In the genomic region with DNA sequence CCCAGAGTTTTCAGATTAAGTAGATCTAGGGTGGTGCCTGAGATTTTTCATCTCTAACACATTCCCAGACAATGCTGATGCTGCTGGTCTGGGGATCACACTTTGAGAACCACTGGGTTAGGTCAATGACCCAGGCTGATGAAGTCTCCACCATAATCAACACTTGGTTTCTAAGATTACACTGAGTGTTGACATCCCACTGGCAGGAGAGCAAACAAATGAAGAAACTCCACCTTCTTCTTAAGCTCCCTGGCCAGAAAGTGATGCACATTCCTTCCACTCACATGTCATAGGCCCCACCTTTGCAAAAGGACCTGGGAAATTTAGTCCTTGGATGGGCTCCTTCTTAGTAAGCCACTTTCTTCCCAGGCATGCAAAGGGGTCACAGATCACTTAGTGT, we compare ENCODE assay signal across 25 cellular contexts.
"Had no signal": no experiment of that assay in that cellular context is flagged by ENCODE, and none has a peak within 500 bp of the region (broad histone marks: within the 10 kb centered on the region; RNA-seq: fewer than 3 reads in every experiment).

No MANE protein-coding gene starts in this region.

- H3K36me3 ChIP-seq: gastroesophageal sphincter, heart left ventricle, left lung, ovary, spleen, tibial artery, upper lobe of right lung, vagina had no signal

- H3K4me1 ChIP-seq: testis, upper lobe of right lung, vagina had no signal

- H3K9me3 ChIP-seq: gastroesophageal sphincter, heart left ventricle, left lung, ovary, spleen, testis, tibial artery, upper lobe of right lung, vagina had no signal

- H3K27me3 ChIP-seq: gastroesophageal sphincter, hepatocyte, left lung, ovary, spleen, testis, tibial artery, upper lobe of right lung, vagina had no signal

- ATAC-seq: esophagus mucosa; gastroesophageal sphincter; heart left ventricle; left lung; natural killer cell; stimulated activated memory B cell treated with anti-CD40 and anti-IgM and Interleukin-4, amounts not matched to agents 10 μg/mL and 1 μg/mL and 100 μg/mL, for 72 hours; stimulated activated naive CD8-positive, alpha-beta T cell treated with anti-CD3 and anti-CD28 coated beads, Interleukin-15, Interleukin-2, amounts not matched to agents 100 U/mL and 50 U/mL, for 24 hours; upper lobe of right lung had no signal

- H3K4me3 ChIP-seq: gastroesophageal sphincter, heart left ventricle, hepatocyte, left lung, ovary, skin epidermis, spleen, testis, tibial artery, upper lobe of right lung, vagina had no signal

- H3K27ac ChIP-seq: epithelial cell of prostate, gastroesophageal sphincter, heart left ventricle, hepatocyte, left lung, ovary, skin epidermis, spleen, testis, tibial artery, upper lobe of right lung, vagina had no signal

- DNase-seq: cortex of kidney; effector CD4-positive, alpha-beta T cell; foreskin fibroblast; heart left ventricle; left cardiac atrium; left lung; mammary epithelial cell; natural killer cell; occipital lobe; ovary; posterior cingulate gyrus; spleen; stimulated activated CD4-positive, alpha-beta T cell treated with anti-CD3 and anti-CD28 coated beads, Interleukin-4, amount 100 ng/mL, for 4 hours; stimulated activated naive CD8-positive, alpha-beta T cell treated with anti-CD3 and anti-CD28 coated beads, Interleukin-15, Interleukin-2, amounts not matched to agents 100 U/mL and 50 U/mL, for 24 hours; substantia nigra; testis; tibial artery; upper lobe of right lung had no signal
